In the genomic region with DNA sequence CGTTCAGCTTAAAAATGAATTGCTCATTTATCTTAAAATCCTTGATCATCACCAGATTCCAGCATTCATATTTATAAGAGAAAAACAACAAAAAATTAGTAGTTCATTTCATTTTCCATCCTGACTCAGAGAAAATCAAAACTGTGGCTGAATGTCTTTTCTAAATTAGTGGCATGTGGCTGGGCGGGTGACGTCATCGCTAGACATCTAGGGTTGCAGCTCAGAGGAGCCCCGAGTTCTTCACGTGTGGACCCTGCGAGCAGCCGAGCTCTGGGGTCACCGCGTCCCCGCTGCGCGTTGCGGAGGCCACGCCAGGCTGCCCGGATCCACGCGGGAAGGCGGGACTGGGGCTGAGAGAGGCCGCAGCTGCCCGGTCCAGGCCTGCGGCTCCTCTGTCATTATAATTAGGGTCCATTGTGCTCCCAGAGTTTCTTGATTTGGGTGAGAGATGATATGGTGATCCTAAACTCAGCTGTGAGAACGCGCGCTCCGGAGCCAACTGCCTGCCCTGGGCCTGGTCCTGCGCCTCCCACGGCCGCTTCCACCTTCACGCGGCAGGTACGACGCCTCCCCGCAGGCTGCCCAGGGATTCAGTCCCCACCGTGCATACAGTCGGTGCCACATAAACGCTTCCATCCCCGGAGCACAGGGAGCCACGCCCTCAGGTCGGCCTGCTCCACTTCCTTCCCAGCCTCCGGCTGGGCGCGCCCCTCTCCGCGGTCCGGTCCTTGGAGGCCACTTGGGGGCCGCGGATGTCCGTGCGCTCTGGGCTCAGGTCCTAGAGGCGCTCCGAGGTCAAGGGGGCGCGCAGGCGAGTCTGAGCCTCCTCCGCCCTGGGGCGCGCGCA, we compare ENCODE assay signal across 21 cellular contexts.
"Had no signal": no experiment of that assay in that cellular context is flagged by ENCODE, and none has a peak within 500 bp of the region (broad histone marks: within the 10 kb centered on the region; RNA-seq: fewer than 3 reads in every experiment).

No MANE protein-coding gene starts in this region.

- H3K4me1 ChIP-seq: foreskin keratinocyte, left ventricle myocardium inferior, pancreas, right lobe of liver had no signal

- H3K27me3 ChIP-seq: foreskin keratinocyte, neural progenitor cell, pancreas, right lobe of liver had no signal

- DNase-seq: activated CD4-positive, alpha-beta T cell treated with anti-CD3 and anti-CD28 coated beads, Interleukin-2, amount 10 ng/mL, durations not matched to agents 7 days and 5 days; activated naive CD4-positive, alpha-beta T cell treated with Interleukin-2 at 50 U/mL for 16 hours; activated naive CD8-positive, alpha-beta T cell treated with anti-CD3 and anti-CD28 coated beads, Interleukin-2, amount 10 ng/mL, durations not matched to agents 7 days and 5 days; activated T-cell treated with anti-CD3 and anti-CD28 coated beads, Interleukin-2, amount 50 U/mL, for 1 hour; amygdala; dermis blood vessel endothelial cell; effector memory CD8-positive, alpha-beta T cell; foreskin keratinocyte; kidney; left ventricle myocardium inferior; naive B cell; pancreas; right lobe of liver; small intestine; stimulated activated CD4-positive, alpha-beta T cell treated with anti-CD3 and anti-CD28 coated beads, Interleukin-15, amount 100 ng/mL, for 24 hours; stimulated activated CD4-positive, alpha-beta T cell treated with anti-CD3 and anti-CD28 coated beads, Interleukin-2, amount 100 ng/mL, for 48 hours had no signal

- H3K4me3 Mint-ChIP-seq: activated CD4-positive, alpha-beta T cell treated with anti-CD3 and anti-CD28 coated beads, Interleukin-2, amount 10 ng/mL, durations not matched to agents 7 days and 5 days; activated naive CD8-positive, alpha-beta T cell treated with anti-CD3 and anti-CD28 coated beads, Interleukin-2, amount 10 ng/mL, durations not matched to agents 7 days and 5 days; effector memory CD8-positive, alpha-beta T cell; naive B cell; neural progenitor cell; T-helper 1 cell treated with Interleukin-12 subunit alpha and Interleukin-12 subunit beta and Interleukin-4 antibody, amounts not matched to agents 30 μg/mL and 1 μg/mL, for 36 hours had no signal

- H3K27ac Mint-ChIP-seq: activated CD4-positive, alpha-beta T cell treated with anti-CD3 and anti-CD28 coated beads, Interleukin-2, amount 10 ng/mL, durations not matched to agents 7 days and 5 days; activated naive CD8-positive, alpha-beta T cell treated with anti-CD3 and anti-CD28 coated beads, Interleukin-2, amount 10 ng/mL, durations not matched to agents 7 days and 5 days; activated T-helper 2 cell treated with anti-CD3 and anti-CD28 coated beads, Interferon-gamma antibody, Interleukin-2, Interleukin-4, amounts not matched to agents 10 μg/mL and 5 μg/mL and 100 μg/mL, durations not matched to agents 14 hours and 24 hours and 36 hours; effector memory CD8-positive, alpha-beta T cell; naive B cell; neural progenitor cell; T-helper 1 cell treated with Interleukin-12 subunit alpha and Interleukin-12 subunit beta and Interleukin-4 antibody, amounts not matched to agents 30 μg/mL and 1 μg/mL, for 36 hours had no signal

- H3K9me3 ChIP-seq: pancreas, right lobe of liver had no signal

- H3K4me1 Mint-ChIP-seq: activated CD4-positive, alpha-beta T cell treated with anti-CD3 and anti-CD28 coated beads, Interleukin-2, amount 10 ng/mL, durations not matched to agents 7 days and 5 days; activated naive CD8-positive, alpha-beta T cell treated with anti-CD3 and anti-CD28 coated beads, Interleukin-2, amount 10 ng/mL, durations not matched to agents 7 days and 5 days; naive B cell had no signal

- H3K36me3 Mint-ChIP-seq: activated naive CD8-positive, alpha-beta T cell treated with anti-CD3 and anti-CD28 coated beads, Interleukin-2, amount 10 ng/mL, durations not matched to agents 7 days and 5 days; naive B cell; neural progenitor cell had no signal

- H3K4me3 ChIP-seq: cardiac muscle cell, left ventricle myocardium inferior, neural progenitor cell, pancreas, right lobe of liver, thoracic aorta had no signal

- H3K9me3 Mint-ChIP-seq: activated CD4-positive, alpha-beta T cell treated with anti-CD3 and anti-CD28 coated beads, Interleukin-2, amount 10 ng/mL, durations not matched to agents 7 days and 5 days; activated naive CD8-positive, alpha-beta T cell treated with anti-CD3 and anti-CD28 coated beads, Interleukin-2, amount 10 ng/mL, durations not matched to agents 7 days and 5 days; effector memory CD8-positive, alpha-beta T cell; T-helper 1 cell treated with Interleukin-12 subunit alpha and Interleukin-12 subunit beta and Interleukin-4 antibody, amounts not matched to agents 30 μg/mL and 1 μg/mL, for 36 hours had no signal

- ATAC-seq: effector memory CD8-positive, alpha-beta T cell; foreskin keratinocyte; pancreas had no signal

- H3K27me3 Mint-ChIP-seq: activated CD4-positive, alpha-beta T cell treated with anti-CD3 and anti-CD28 coated beads, Interleukin-2, amount 10 ng/mL, durations not matched to agents 7 days and 5 days had no signal

- H3K27ac ChIP-seq: cardiac muscle cell, foreskin keratinocyte, left ventricle myocardium inferior, neural progenitor cell, pancreas, right lobe of liver, thoracic aorta had no signal

- H3K36me3 ChIP-seq: cardiac muscle cell, left ventricle myocardium inferior, neural progenitor cell, pancreas, right lobe of liver, thoracic aorta had no signal
